ENCODE assay signal across 13 cellular contexts in the genomic region with DNA sequence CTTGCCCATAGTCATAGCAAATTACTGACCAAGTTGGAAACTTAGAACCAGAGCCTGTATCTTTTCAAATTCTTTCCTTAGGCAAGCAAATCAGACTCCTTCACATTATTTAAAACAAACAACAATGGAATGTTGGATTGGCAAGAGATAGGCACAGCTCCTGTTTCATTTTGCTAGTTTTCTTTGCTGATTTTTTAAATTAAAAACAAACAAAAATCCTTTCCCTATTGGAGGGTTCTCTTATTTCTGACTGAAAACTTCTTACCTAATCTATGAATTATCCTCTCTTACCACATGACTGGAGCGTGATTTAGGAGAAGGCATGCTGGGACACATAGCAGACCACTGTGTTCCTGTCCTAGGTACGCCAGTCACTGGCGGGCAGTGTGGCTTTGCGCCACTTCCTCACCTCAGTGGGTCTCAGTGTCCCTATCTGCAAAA.
A peak's percentile ranks its signal among the peaks of the same experiment; 100 is the strongest.
DNase-seq lines count a peak whose midpoint lies in the region; ATAC-seq and TF ChIP-seq lines count a peak whose summit lies in the region.
"Had no signal": no experiment of that assay in that cellular context is flagged by ENCODE, and none has a peak within 500 bp of the region (broad histone marks: within the 10 kb centered on the region; RNA-seq: fewer than 3 reads in every experiment).

No MANE protein-coding gene starts in this region.

- H3K27ac Mint-ChIP-seq in naive thymus-derived CD4-positive, alpha-beta T cell = peak overlapping the region in 2 of 9 donors; percentile 34 to 45
- H3K27ac Mint-ChIP-seq: brain, type B pancreatic cell had no signal

- no peak overlapping the region for H3K27ac ChIP-seq in HEK293 (ENCODE audit: extremely low read depth, low read depth, low read length)
- peak overlapping the region; percentile 60 for H3K27ac ChIP-seq in lower lobe of right lung
- peak overlapping the region; percentile 59 for H3K27ac ChIP-seq in upper lobe of right lung
- H3K27ac ChIP-seq in naive thymus-derived CD4-positive, alpha-beta T cell (ENCODE audit: low read depth, low read length) = no peak overlapping the region

- H3K9me3 Mint-ChIP-seq in naive thymus-derived CD4-positive, alpha-beta T cell = peaks cover 0 to 20% (median 8%) of the 10 kb centered on the region in 11 donors
- H3K9me3 Mint-ChIP-seq: type B pancreatic cell had no signal

- intact Hi-C loops in lower lobe of right lung (cut with DNase I) (no loop called here), upper lobe of right lung (cut with DNase I) (no loop called here)
- intact Hi-C loops in naive thymus-derived CD4-positive, alpha-beta T cell (cut with micrococcal nuclease) = loop anchor here in 1 of 2 donors (2.0 kb wide), 1 partner anchor 15 kb away; no protein-coding TSS in a partner anchor

- no peaks in the 10 kb centered on the region for H3K27me3 Mint-ChIP-seq in naive thymus-derived CD4-positive, alpha-beta T cell
- H3K27me3 Mint-ChIP-seq: brain; CD4-positive, CD25-positive, alpha-beta regulatory T cell; type B pancreatic cell had no signal

- CTCF ChIA-PET in HEK293 (lab: Yijun Ruan, JAX) = interaction anchor here (1.0 kb wide), 1 partner anchor 12 kb away, joined by 3 read pairs; no protein-coding TSS in a partner anchor
- CTCF ChIA-PET in naive thymus-derived CD4-positive, alpha-beta T cell (lab: Charles Lee) = interaction anchor here (0.6 kb wide), 1 partner anchor 1080 kb away, joined by 3 read pairs; no protein-coding TSS in a partner anchor

- peaks cover 21 to 69% (median 54%) of the 10 kb centered on the region in 7 donors for H3K4me1 Mint-ChIP-seq in naive thymus-derived CD4-positive, alpha-beta T cell

- H3K4me1 ChIP-seq in HEK293 (ENCODE audit: control insufficient read depth, insufficient read depth, low read length) (peaks cover 3% of the 10 kb centered on the region), lower lobe of right lung (peaks cover 26% of the 10 kb centered on the region), upper lobe of right lung (peaks cover 12% of the 10 kb centered on the region)
- peaks cover 0 to 8% of the 10 kb centered on the region in 2 donors for H3K4me1 ChIP-seq in naive thymus-derived CD4-positive, alpha-beta T cell (ENCODE audit: control insufficient read depth in 2 of 2, insufficient read depth in 2 of 2, low read length in 2 of 2)

- DNase-seq in dedifferentiated amniotic fluid mesenchymal stem cell (ENCODE audit: extremely low spot score) (peak; percentile 92), lower lobe of right lung (no peak), upper lobe of right lung (no peak), epidermal melanocyte (ENCODE audit: insufficient read length, low spot score) (no peak)
- no peak for DNase-seq in naive thymus-derived CD4-positive, alpha-beta T cell
- DNase-seq: CD4-positive, CD25-positive, alpha-beta regulatory T cell; NCI-H1105 treated with DMSO at 0.1 percent for 48 hours; NCI-H226 had no signal

- H3K36me3 Mint-ChIP-seq in naive thymus-derived CD4-positive, alpha-beta T cell = peaks cover 10 to 71% (median 50%) of the 10 kb centered on the region in 5 donors
- H3K36me3 Mint-ChIP-seq: type B pancreatic cell had no signal

- ATAC-seq in lower lobe of right lung (peak; percentile 56 to 72), upper lobe of right lung (peak; percentile 68), GM18868 (IDR thresholded peaks at IDR 0.05; ENCODE audit: unreplicated experiment) (no peak), HG03571 (IDR thresholded peaks at IDR 0.05; ENCODE audit: unreplicated experiment) (no peak)
- no peak for ATAC-seq in naive thymus-derived CD4-positive, alpha-beta T cell

- H3K4me3 Mint-ChIP-seq in naive thymus-derived CD4-positive, alpha-beta T cell = no peak overlapping the region
- H3K4me3 Mint-ChIP-seq: brain; CD4-positive, CD25-positive, alpha-beta regulatory T cell; type B pancreatic cell had no signal

- no peaks in the 10 kb centered on the region for H3K27me3 ChIP-seq in lower lobe of right lung (ENCODE audit: low read depth)
- no peaks in the 10 kb centered on the region for H3K27me3 ChIP-seq in upper lobe of right lung
- no peaks in the 10 kb centered on the region for H3K27me3 ChIP-seq in naive thymus-derived CD4-positive, alpha-beta T cell (ENCODE audit: control insufficient read depth in 2 of 2, insufficient read depth in 2 of 2, low read length in 2 of 2)

- H3K36me3 ChIP-seq in HEK293 (ENCODE audit: control insufficient read depth in 2 of 2, insufficient read depth in 1 of 2, low read length in 2 of 2) = no peaks in the 10 kb centered on the region
- no peaks in the 10 kb centered on the region for H3K36me3 ChIP-seq in lower lobe of right lung
- no peaks in the 10 kb centered on the region for H3K36me3 ChIP-seq in upper lobe of right lung
- no peaks in the 10 kb centered on the region for H3K36me3 ChIP-seq in naive thymus-derived CD4-positive, alpha-beta T cell (ENCODE audit: control insufficient read depth in 2 of 3, insufficient read depth in 3 of 3, low read length in 3 of 3)

- H3K4me3 ChIP-seq in HEK293 (ENCODE audit: low read depth, low read length) = no peak overlapping the region
- no peak overlapping the region for H3K4me3 ChIP-seq in lower lobe of right lung
- no peak overlapping the region for H3K4me3 ChIP-seq in upper lobe of right lung
- H3K4me3 ChIP-seq in naive thymus-derived CD4-positive, alpha-beta T cell (ENCODE audit: low read length) = no peak overlapping the region

- POLR2A ChIA-PET in HEK293 (lab: Yijun Ruan, JAX) = no interaction called here
- POLR2A ChIA-PET in naive thymus-derived CD4-positive, alpha-beta T cell (lab: Charles Lee) = no interaction called here

- TF ChIP-seq CTCF in HEK293 (tag by site-specific recombination; IDR thresholded peaks at IDR 0.05) = no peak
- TF ChIP-seq CTCF in lower lobe of right lung (IDR thresholded peaks at IDR 0.05) = no peak
- TF ChIP-seq CTCF in upper lobe of right lung (IDR thresholded peaks at IDR 0.05) = no peak

- H3K9me3 ChIP-seq in HEK293 (ENCODE audit: control insufficient read depth, insufficient read depth, low read depth, low read length) = no peaks in the 10 kb centered on the region
- no peaks in the 10 kb centered on the region for H3K9me3 ChIP-seq in lower lobe of right lung
- no peaks in the 10 kb centered on the region for H3K9me3 ChIP-seq in upper lobe of right lung
- no peaks in the 10 kb centered on the region for H3K9me3 ChIP-seq in naive thymus-derived CD4-positive, alpha-beta T cell (ENCODE audit: control insufficient read depth in 2 of 3, low read length in 3 of 3)

TF ChIP-seq in HEK293, 187 proteins besides CTCF, POLR2A, EP300 and RAD21:
- TF ChIP-seq ZNF280C (tag by site-specific recombination; IDR thresholded peaks at IDR 0.05) = no peak
- 0 out of 2 replicates have a peak, but pooled peaks have one; percentile 11 for TF ChIP-seq ZNF335 (tag by site-specific recombination; conservative IDR thresholded peaks at IDR 0.05)

Comparison
In these comparisons a context has a peak if more than half of its experiments do, and no peak if none do; other contexts are left out.
1. H3K27ac ChIP-seq: peak in lower lobe of right lung (single experiment) and upper lobe of right lung (single experiment); none in HEK293 (single experiment) and naive thymus-derived CD4-positive, alpha-beta T cell (single experiment).
2. ATAC-seq: peak in lower lobe of right lung (2 of 2) and upper lobe of right lung (single experiment); none in naive thymus-derived CD4-positive, alpha-beta T cell (single experiment), GM18868 (single experiment) and HG03571 (single experiment).